ENCODE assay signal across 16 cellular contexts in the genomic region with DNA sequence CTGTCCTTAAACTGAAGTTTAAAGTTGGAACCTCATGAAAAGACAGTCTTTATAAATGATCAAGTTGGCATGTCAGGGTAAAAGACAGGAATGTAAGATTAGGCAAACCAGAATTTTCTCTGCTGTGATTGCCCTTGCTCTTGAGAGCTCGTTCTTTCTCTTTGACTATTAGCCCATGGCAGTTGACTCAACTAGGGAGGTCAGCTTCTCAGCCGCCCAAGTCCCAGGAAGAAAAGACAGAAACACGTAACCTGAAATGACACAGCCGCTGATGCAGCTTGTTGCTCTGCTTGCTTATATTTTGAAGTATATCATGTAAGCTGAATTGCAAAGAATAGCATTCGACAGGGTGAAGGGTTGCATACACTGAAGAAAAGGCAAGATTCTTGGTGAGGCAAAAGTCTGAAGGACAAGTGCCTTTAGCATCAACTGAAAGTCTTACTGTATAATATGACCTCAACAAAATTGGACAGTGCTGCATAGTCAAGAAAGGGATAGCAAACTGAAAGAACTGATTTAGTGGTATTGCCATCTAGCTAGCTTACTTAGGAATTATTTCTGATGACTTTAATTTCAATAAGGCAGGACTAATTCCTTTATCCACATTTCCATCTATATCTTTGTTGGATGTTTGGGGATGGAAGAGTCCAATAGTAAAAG. TPM values are rescaled to one million over a fixed set of nuclear protein-coding genes. Genes with fewer than 3 reads are reported as not detected.
A peak's percentile ranks its signal among the peaks of the same experiment; 100 is the strongest.
DNase-seq lines count a peak whose midpoint lies in the region; ATAC-seq and TF ChIP-seq lines count a peak whose summit lies in the region.
"Had no signal": no experiment of that assay in that cellular context is flagged by ENCODE, and none has a peak within 500 bp of the region (broad histone marks: within the 10 kb centered on the region; RNA-seq: fewer than 3 reads in every experiment).

No MANE protein-coding gene starts in this region.

- ATAC-seq in HG02798 (IDR thresholded peaks at IDR 0.05; ENCODE audit: poor library complexity, unreplicated experiment) (peak; percentile 87), GM18498 (IDR thresholded peaks at IDR 0.05; ENCODE audit: unreplicated experiment) (no peak), heart left ventricle (no peak)
- ATAC-seq: pancreas had no signal

- no peaks in the 10 kb centered on the region for H3K36me3 ChIP-seq in heart left ventricle
- H3K36me3 ChIP-seq: pancreas, stomach had no signal

- intact Hi-C loops in heart left ventricle (cut with DNase I): no loop called here

- peak overlapping the region in 2 of 4 donors; percentile 49 to 61 for H3K4me3 Mint-ChIP-seq in IgD-negative memory B cell
- H3K4me3 Mint-ChIP-seq: HFFc6 had no signal

- in situ Hi-C loops in GM13977 (cut with MboI; ENCODE audit: low pct_unique_long_range_greater_than_20kb, low sequenced_read_pairs, unreplicated experiment): no loop called here

- H3K9me3 ChIP-seq in heart left ventricle: peaks cover 0 to 18% (median 10%) of the 10 kb centered on the region in 12 donors
- H3K9me3 ChIP-seq: pancreas had no signal

- 84 to 88% (median 87%) methylated on average over 5 of the region's 5 CpGs for WGBS in heart left ventricle, 4 donors

- peaks cover 3% of the 10 kb centered on the region for H3K36me3 Mint-ChIP-seq in IgD-negative memory B cell

- H3K27ac Mint-ChIP-seq in IgD-negative memory B cell: peak overlapping the region; percentile 2 to 86 (median 69)
- H3K27ac Mint-ChIP-seq: HFFc6 had no signal

- peaks cover 31 to 60% (median 46%) of the 10 kb centered on the region in 3 donors for H3K4me1 Mint-ChIP-seq in IgD-negative memory B cell

- H3K4me3 ChIP-seq in heart left ventricle: no peak overlapping the region
- H3K4me3 ChIP-seq: pancreas, stomach had no signal

- DNase-seq in GM13977 (ENCODE audit: low spot score): peak; percentile 23
- DNase-seq in GM19240 (ENCODE audit: insufficient read length, low spot score): peak; percentile 29
- no peak for DNase-seq in D341Med (ENCODE audit: low spot score)
- no peak for DNase-seq in stimulated activated naive CD4-positive, alpha-beta T cell (lab: John Stamatoyannopoulos, UW)
- no peak for DNase-seq in heart left ventricle
- DNase-seq: activated naive CD4-positive, alpha-beta T cell; central memory CD4-positive, alpha-beta T cell; HFFc6; mammary epithelial cell; NCI-H1436; pancreas; stimulated activated CD4-positive, alpha-beta T cell treated with anti-CD3 and anti-CD28 coated beads, Interleukin-1b, Interleukin-23, amount 100 ng/mL, for 48 hours; stomach had no signal

- H3K9me3 Mint-ChIP-seq in IgD-negative memory B cell: no peaks in the 10 kb centered on the region

- no peaks in the 10 kb centered on the region for H3K4me1 ChIP-seq in heart left ventricle
- H3K4me1 ChIP-seq: pancreas, stomach had no signal

- no peaks in the 10 kb centered on the region for H3K27me3 ChIP-seq in heart left ventricle
- H3K27me3 ChIP-seq: pancreas, stomach had no signal

- no peak overlapping the region for H3K27ac ChIP-seq in heart left ventricle
- H3K27ac ChIP-seq: pancreas, stomach had no signal

- no peak for TF ChIP-seq CTCF in GM13977 (IDR thresholded peaks at IDR 0.05; ENCODE audit: extremely low read depth, insufficient read depth, missing control alignments)
- no peak for TF ChIP-seq CTCF in heart left ventricle (IDR thresholded peaks at IDR 0.05)

- no peak for TF ChIP-seq POLR2A in heart left ventricle (IDR thresholded peaks at IDR 0.05)

- no peaks in the 10 kb centered on the region for H3K27me3 Mint-ChIP-seq in IgD-negative memory B cell

RNA-seq across cellular contexts. Expression of gene ARHGAP15, which starts 54.7 kb away (rescaled TPM):
- 190 TPM for polyA plus RNA-seq in IgD-negative memory B cell
- 1 to 10 TPM; 1.8 to 8.7 (median 3.6) TPM for total RNA-seq in heart left ventricle
- polyA plus RNA-seq in heart left ventricle: 1 to 10 TPM; 1.3 to 3.1 TPM
- total RNA-seq: HFFc6, mammary epithelial cell had no signal
- polyA plus RNA-seq: mammary epithelial cell had no signal

Comparison
In these comparisons a context has a peak if more than half of its experiments do, and no peak if none do; other contexts are left out.
1. DNase-seq: peak in GM13977 (single experiment) and GM19240 (single experiment); none in D341Med (single experiment), stimulated activated naive CD4-positive, alpha-beta T cell (0 of 6) and heart left ventricle (0 of 5).
2. RNA of gene ARHGAP15, which starts 54.7 kb away (polyA plus RNA-seq): 190 TPM in IgD-negative memory B cell (single experiment); 1.3 to 3.1 TPM in heart left ventricle; every median in the first group is over 10 times any median in the second.